In genomic region chr15:91151781-91152563, GRCh38 we compare ENCODE assay signal across 30 cellular contexts. TPM values are rescaled to one million over a fixed set of nuclear protein-coding genes. Genes with fewer than 3 reads are reported as not detected.
"Had no signal": no experiment of that assay in that cellular context is flagged by ENCODE, and none has a peak within 500 bp of the region (broad histone marks: within the 10 kb centered on the region; RNA-seq: fewer than 3 reads in every experiment).

No MANE protein-coding gene starts in this region.

- H3K36me3 ChIP-seq: left lung, lower lobe of right lung, right atrium auricular region, right lobe of liver, thyroid gland, transverse colon, upper lobe of left lung, vagina had no signal

- H3K4me1 Mint-ChIP-seq: immature natural killer cell; naive thymus-derived CD8-positive, alpha-beta T cell; neural crest cell; stimulated activated memory B cell treated with anti-CD40 and anti-IgM and Interleukin-4, amounts not matched to agents 10 μg/mL and 1 μg/mL and 100 μg/mL, for 72 hours; stimulated activated naive CD8-positive, alpha-beta T cell treated with anti-CD3 and anti-CD28 coated beads, Interleukin-15, amount 100 ng/mL, for 72 hours had no signal

- H3K4me3 Mint-ChIP-seq: immature natural killer cell; naive thymus-derived CD8-positive, alpha-beta T cell; nephron; neural crest cell; stimulated activated memory B cell treated with anti-CD40 and anti-IgM and Interleukin-4, amounts not matched to agents 10 μg/mL and 1 μg/mL and 100 μg/mL, for 72 hours; stimulated activated naive CD8-positive, alpha-beta T cell treated with anti-CD3 and anti-CD28 coated beads, Interleukin-15, amount 100 ng/mL, for 72 hours had no signal

- H3K27ac Mint-ChIP-seq: immature natural killer cell; naive thymus-derived CD8-positive, alpha-beta T cell; nephron; stimulated activated memory B cell treated with anti-CD40 and anti-IgM and Interleukin-4, amounts not matched to agents 10 μg/mL and 1 μg/mL and 100 μg/mL, for 72 hours; stimulated activated naive CD8-positive, alpha-beta T cell treated with anti-CD3 and anti-CD28 coated beads, Interleukin-15, amount 100 ng/mL, for 72 hours had no signal

- H3K9me3 Mint-ChIP-seq: nephron; neural crest cell; stimulated activated memory B cell treated with anti-CD40 and anti-IgM and Interleukin-4, amounts not matched to agents 10 μg/mL and 1 μg/mL and 100 μg/mL, for 72 hours; stimulated activated naive CD8-positive, alpha-beta T cell treated with anti-CD3 and anti-CD28 coated beads, Interleukin-15, amount 100 ng/mL, for 72 hours had no signal

- H3K4me3 ChIP-seq: left lung, lower lobe of right lung, right atrium auricular region, right lobe of liver, smooth muscle cell, thyroid gland, transverse colon, upper lobe of left lung, vagina had no signal

- H3K9me3 ChIP-seq: left lung, lower lobe of right lung, right atrium auricular region, right lobe of liver, thyroid gland, transverse colon, upper lobe of left lung, vagina had no signal

- H3K36me3 Mint-ChIP-seq: immature natural killer cell; stimulated activated memory B cell treated with anti-CD40 and anti-IgM and Interleukin-4, amounts not matched to agents 10 μg/mL and 1 μg/mL and 100 μg/mL, for 72 hours had no signal

- H3K27ac ChIP-seq: left lung, lower lobe of right lung, parathyroid adenoma, right atrium auricular region, right lobe of liver, thyroid gland, transverse colon, upper lobe of left lung, vagina had no signal

- DNase-seq: hypothalamus; immature natural killer cell; kidney; left colon; left lung; lower lobe of right lung; mammary epithelial cell; mesenchymal stem cell; naive thymus-derived CD8-positive, alpha-beta T cell; nucleus accumbens; right lobe of liver; stimulated activated CD4-positive, alpha-beta T cell treated with anti-CD3 and anti-CD28 coated beads, Interleukin-1b, Interleukin-23, amount 100 ng/mL, for 48 hours; stimulated activated CD4-positive, alpha-beta T cell treated with anti-CD3 and anti-CD28 coated beads, Interleukin-2, amount 100 ng/mL, for 48 hours; stimulated activated CD4-positive, alpha-beta T cell treated with anti-CD3 and anti-CD28 coated beads, Interleukin-4, amount 100 ng/mL, for 4 hours; stimulated activated CD8-positive, alpha-beta memory T cell treated with anti-CD3 and anti-CD28 coated beads, Interleukin-4, amount 100 ng/mL, for 48 hours; stimulated activated naive CD4-positive, alpha-beta T cell treated with Interleukin-2 at 50 U/mL for 16 hours; stimulated activated naive CD8-positive, alpha-beta T cell treated with anti-CD3 and anti-CD28 coated beads, Interleukin-15, amount 100 ng/mL, for 72 hours; substantia nigra; thyroid gland; transverse colon; upper lobe of left lung had no signal

- H3K27me3 ChIP-seq: right atrium auricular region, right lobe of liver, thyroid gland, upper lobe of left lung, vagina had no signal

RNA-seq across cellular contexts. Expression of gene SV2B, which starts 51.9 kb away (rescaled TPM):
- total RNA-seq: neural crest cell, osteoblast, pulmonary artery endothelial cell, smooth muscle cell had no signal
